ENCODE assay signal across 10 cellular contexts in the genomic region with DNA sequence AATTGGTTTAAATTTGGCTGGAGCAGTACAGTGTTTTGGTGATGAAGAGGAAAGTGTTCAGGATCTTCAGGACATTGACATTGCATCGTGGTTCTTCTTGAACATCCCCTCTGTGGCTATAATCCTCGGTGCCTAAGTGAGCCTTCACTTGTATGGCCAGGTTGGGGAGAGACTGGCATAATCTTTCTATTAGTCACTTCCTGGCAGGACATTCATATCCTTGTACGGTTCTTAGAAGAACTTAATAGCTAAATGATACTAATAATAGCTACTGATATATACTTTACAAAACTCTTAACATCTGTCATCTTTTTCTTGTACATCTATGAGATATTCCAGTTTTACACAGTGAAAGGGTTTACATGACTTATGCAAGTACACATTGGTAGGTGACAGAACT. TPM values are rescaled to one million over a fixed set of nuclear protein-coding genes. Genes with fewer than 3 reads are reported as not detected.
A peak's percentile ranks its signal among the peaks of the same experiment; 100 is the strongest.
DNase-seq lines count a peak whose midpoint lies in the region; ATAC-seq and TF ChIP-seq lines count a peak whose summit lies in the region.
"Had no signal": no experiment of that assay in that cellular context is flagged by ENCODE, and none has a peak within 500 bp of the region (broad histone marks: within the 10 kb centered on the region; RNA-seq: fewer than 3 reads in every experiment).

No MANE protein-coding gene starts in this region.

- H3K4me1 Mint-ChIP-seq in type B pancreatic cell (ENCODE audit: unreplicated experiment): peaks cover 4% of the 10 kb centered on the region

- no peak overlapping the region for H3K4me3 Mint-ChIP-seq in type B pancreatic cell

- intact Hi-C loops in left cardiac atrium (cut with DNase I): no loop called here
- intact Hi-C loops in Right ventricle myocardium inferior (cut with DNase I): no loop called here

- H3K9me3 Mint-ChIP-seq in type B pancreatic cell: no peaks in the 10 kb centered on the region

- ATAC-seq in left cardiac atrium (peak; percentile 55 to 90), Right ventricle myocardium inferior (no peak), GM21786 (IDR thresholded peaks at IDR 0.05; ENCODE audit: unreplicated experiment) (no peak), GM21515 (IDR thresholded peaks at IDR 0.05; ENCODE audit: unreplicated experiment) (no peak)

- peak overlapping the region; percentile 17 for H3K27ac Mint-ChIP-seq in type B pancreatic cell

- H3K36me3 Mint-ChIP-seq in type B pancreatic cell: peaks cover 12% of the 10 kb centered on the region

- TF ChIP-seq CTCF in WI38 (IDR thresholded peaks at IDR 0.05; ENCODE audit: low read depth, low read length) (no peak), type B pancreatic cell (conservative IDR thresholded peaks at IDR 0.05) (no peak)

- H3K4me3 ChIP-seq in WI38 (ENCODE audit: low read depth, low read length): peak overlapping the region; percentile 7; the same call in 1 of the 2 replicates
- H3K4me3 ChIP-seq: BLaER1 had no signal

- H3K27me3 Mint-ChIP-seq in type B pancreatic cell: no peaks in the 10 kb centered on the region

- no peak for DNase-seq in left cardiac atrium
- DNase-seq in Right ventricle myocardium inferior (ENCODE audit: missing footprints): no peak
- DNase-seq in glomerular endothelial cell (ENCODE audit: extremely low read depth, low read depth, low spot score): peak; percentile 84
- DNase-seq in type B pancreatic cell (ENCODE audit: extremely low spot score, unreplicated experiment): no peak
- no peak for DNase-seq in NK-92 (lab: John Stamatoyannopoulos, UW; ENCODE audit: unreplicated experiment)
- DNase-seq: activated gamma-delta T cell had no signal

RNA-seq across cellular contexts. Expression of gene CELF3, which starts 35.8 kb away (rescaled TPM):
- total RNA-seq in left cardiac atrium (not detected), Right ventricle myocardium inferior (not detected), glomerular endothelial cell (not detected in 2 replicates), type B pancreatic cell (ENCODE audit: low replicate concordance) (17.9 and 19.0 TPM in 2 replicates)

RNA-seq across cellular contexts. Expression of gene RIIAD1, which starts 40.5 kb away (rescaled TPM):
- total RNA-seq in left cardiac atrium (1 to 10 TPM; 3.3 TPM), Right ventricle myocardium inferior (7.7 TPM), glomerular endothelial cell (not detected in 2 replicates), type B pancreatic cell (ENCODE audit: low replicate concordance) (3.1 and 3.6 TPM in 2 replicates)

Comparison
In these comparisons a context has a peak if more than half of its experiments do, and no peak if none do; other contexts are left out.
1. ATAC-seq: peak in left cardiac atrium (2 of 2); none in Right ventricle myocardium inferior (single experiment), GM21786 (single experiment) and GM21515 (single experiment).
2. RNA of gene CELF3, which starts 35.8 kb away (total RNA-seq): 17.9 to 19.0 TPM in type B pancreatic cell; not detected in left cardiac atrium, not detected in Right ventricle myocardium inferior (single experiment) and not detected in glomerular endothelial cell; every median in the first group is over 10 times any median in the second.